ENCODE assay signal across 1 cellular context in the genomic region with DNA sequence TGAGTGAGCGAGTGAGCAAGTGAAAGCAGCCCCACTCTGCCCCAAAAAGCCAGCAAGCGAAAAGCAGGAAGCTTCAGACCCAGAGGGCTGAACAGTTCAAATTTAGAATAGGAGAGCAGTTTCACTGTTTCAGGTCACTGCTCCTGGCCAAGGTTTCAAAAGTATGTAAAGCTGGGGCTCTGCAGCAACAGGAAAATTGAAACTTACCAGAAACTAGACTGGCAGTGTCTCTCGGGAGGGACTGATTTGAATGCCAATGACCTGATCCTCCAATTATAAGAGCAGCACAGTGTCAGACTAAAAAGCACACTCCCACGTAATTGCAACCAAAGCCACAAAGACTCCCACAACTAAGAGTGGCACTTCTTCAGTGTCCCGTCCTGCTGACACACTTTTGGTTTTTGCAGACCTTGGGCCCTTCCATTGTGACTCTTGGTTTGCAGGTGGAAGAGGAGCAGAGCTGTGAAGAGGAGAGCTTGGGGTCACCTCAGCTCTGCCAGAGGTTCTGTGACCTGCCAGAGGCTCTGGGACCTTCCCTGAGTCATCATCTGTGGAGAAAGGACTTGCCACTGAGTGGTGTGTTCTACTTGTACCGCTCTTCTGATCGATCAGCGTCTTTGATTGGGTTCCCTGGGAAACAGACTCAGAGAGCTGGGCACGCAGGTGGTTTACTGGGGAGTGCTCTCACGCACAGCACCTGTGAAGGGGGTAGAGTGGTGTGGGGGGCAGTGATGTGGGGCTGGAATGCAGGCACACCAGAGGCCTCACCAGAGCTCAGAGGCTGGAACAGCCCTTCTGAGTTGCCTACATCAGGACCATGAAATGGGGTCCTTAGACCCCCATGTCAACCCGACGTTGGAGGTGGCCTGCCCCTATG.
TF ChIP-seq lines count a peak whose summit lies in the region.

No MANE protein-coding gene starts in this region.

TF ChIP-seq in GM12878, 131 proteins besides CTCF, POLR2A, EP300 and RAD21 (continued from another document and continues in another):
- TF ChIP-seq, protein P1, sequence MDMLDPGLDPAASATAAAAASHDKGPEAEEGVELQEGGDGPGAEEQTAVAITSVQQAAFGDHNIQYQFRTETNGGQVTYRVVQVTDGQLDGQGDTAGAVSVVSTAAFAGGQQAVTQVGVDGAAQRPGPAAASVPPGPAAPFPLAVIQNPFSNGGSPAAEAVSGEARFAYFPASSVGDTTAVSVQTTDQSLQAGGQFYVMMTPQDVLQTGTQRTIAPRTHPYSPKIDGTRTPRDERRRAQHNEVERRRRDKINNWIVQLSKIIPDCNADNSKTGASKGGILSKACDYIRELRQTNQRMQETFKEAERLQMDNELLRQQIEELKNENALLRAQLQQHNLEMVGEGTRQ (IDR thresholded peaks at IDR 0.05; ENCODE audit: borderline replicate concordance, low read depth, low read length) = no peak
- TF ChIP-seq RB1 (IDR thresholded peaks at IDR 0.05; ENCODE audit: borderline replicate concordance) (no peak), PAX8 (IDR thresholded peaks at IDR 0.05) (no peak), HSF1 (IDR thresholded peaks at IDR 0.05; ENCODE audit: low read depth, low read length) (no peak), BHLHE40 (IDR thresholded peaks at IDR 0.05; ENCODE audit: borderline replicate concordance in 1 of 2, low read depth in 2 of 2, low read length in 1 of 2) (peak; percentile 80 to 85), IRF4 (IDR thresholded peaks at IDR 0.05; ENCODE audit: low read depth, low read length) (peak; percentile 92), EGR1 (IDR thresholded peaks at IDR 0.05; ENCODE audit: borderline replicate concordance in 1 of 2, low read depth in 2 of 2, low read length in 2 of 2) (peak in 1 of 2 experiments; percentile 86; a peak in 2 of 3 replicates), MTA3 (IDR thresholded peaks at IDR 0.05; ENCODE audit: borderline replicate concordance, low read length) (peak; percentile 85), KDM1A (IDR thresholded peaks at IDR 0.05; ENCODE audit: borderline replicate concordance) (no peak), SMAD5 (IDR thresholded peaks at IDR 0.05; ENCODE audit: low read depth) (no peak), YY1 (IDR thresholded peaks at IDR 0.05; ENCODE audit: low read depth, low read length) (peak; percentile 38; the same call in 1 of the 2 replicates), EED (IDR thresholded peaks at IDR 0.05; ENCODE audit: low read depth) (peak; percentile 98), FOXK2 (IDR thresholded peaks at IDR 0.05) (peak; percentile 36), NFIC (IDR thresholded peaks at IDR 0.05; ENCODE audit: low read depth, low read length) (peak; percentile 92), MXI1 (IDR thresholded peaks at IDR 0.05; ENCODE audit: low read depth, low read length) (0 out of 2 replicates have a peak, but pooled peaks have one; percentile 68), REST (IDR thresholded peaks at IDR 0.05; ENCODE audit: low read depth, low read length) (no peak), HDGF (IDR thresholded peaks at IDR 0.05) (no peak), MEF2A (IDR thresholded peaks at IDR 0.05; ENCODE audit: insufficient read depth, low read depth, low read length) (peak; percentile 89), KLF5 (IDR thresholded peaks at IDR 0.05; ENCODE audit: partially characterized antibody) (no peak), POU2F2 (IDR thresholded peaks at IDR 0.05; ENCODE audit: borderline replicate concordance, low read depth, low read length) (peak; percentile 94), SREBF1 (IDR thresholded peaks at IDR 0.05; ENCODE audit: low read length) (peak; percentile 70), BACH1 (IDR thresholded peaks at IDR 0.05; ENCODE audit: borderline replicate concordance) (peak; percentile 24; the same call in 1 of the 2 replicates), BCL11A (IDR thresholded peaks at IDR 0.05; ENCODE audit: low read depth, low read length) (peak; percentile 92), NR2C1 (IDR thresholded peaks at IDR 0.05) (no peak), POLR2AphosphoS5 (IDR thresholded peaks at IDR 0.05; ENCODE audit: low read length) (peak; percentile 59; the same call in 1 of the 2 replicates), IKZF2 (IDR thresholded peaks at IDR 0.05) (peak; percentile 97 to 99), HDAC2 (IDR thresholded peaks at IDR 0.05) (no peak), WRNIP1 (IDR thresholded peaks at IDR 0.05; ENCODE audit: borderline replicate concordance, low read depth, low read length) (0 out of 2 replicates have a peak, but pooled peaks have one; percentile 45)
- TF ChIP-seq, protein P2, sequence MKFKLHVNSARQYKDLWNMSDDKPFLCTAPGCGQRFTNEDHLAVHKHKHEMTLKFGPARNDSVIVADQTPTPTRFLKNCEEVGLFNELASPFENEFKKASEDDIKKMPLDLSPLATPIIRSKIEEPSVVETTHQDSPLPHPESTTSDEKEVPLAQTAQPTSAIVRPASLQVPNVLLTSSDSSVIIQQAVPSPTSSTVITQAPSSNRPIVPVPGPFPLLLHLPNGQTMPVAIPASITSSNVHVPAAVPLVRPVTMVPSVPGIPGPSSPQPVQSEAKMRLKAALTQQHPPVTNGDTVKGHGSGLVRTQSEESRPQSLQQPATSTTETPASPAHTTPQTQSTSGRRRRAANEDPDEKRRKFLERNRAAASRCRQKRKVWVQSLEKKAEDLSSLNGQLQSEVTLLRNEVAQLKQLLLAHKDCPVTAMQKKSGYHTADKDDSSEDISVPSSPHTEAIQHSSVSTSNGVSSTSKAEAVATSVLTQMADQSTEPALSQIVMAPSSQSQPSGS (IDR thresholded peaks at IDR 0.05; ENCODE audit: low read length) = peak; percentile 79; the same call in 1 of the 2 replicates
- TF ChIP-seq, protein P3, sequence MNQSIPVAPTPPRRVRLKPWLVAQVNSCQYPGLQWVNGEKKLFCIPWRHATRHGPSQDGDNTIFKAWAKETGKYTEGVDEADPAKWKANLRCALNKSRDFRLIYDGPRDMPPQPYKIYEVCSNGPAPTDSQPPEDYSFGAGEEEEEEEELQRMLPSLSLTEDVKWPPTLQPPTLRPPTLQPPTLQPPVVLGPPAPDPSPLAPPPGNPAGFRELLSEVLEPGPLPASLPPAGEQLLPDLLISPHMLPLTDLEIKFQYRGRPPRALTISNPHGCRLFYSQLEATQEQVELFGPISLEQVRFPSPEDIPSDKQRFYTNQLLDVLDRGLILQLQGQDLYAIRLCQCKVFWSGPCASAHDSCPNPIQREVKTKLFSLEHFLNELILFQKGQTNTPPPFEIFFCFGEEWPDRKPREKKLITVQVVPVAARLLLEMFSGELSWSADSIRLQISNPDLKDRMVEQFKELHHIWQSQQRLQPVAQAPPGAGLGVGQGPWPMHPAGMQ (IDR thresholded peaks at IDR 0.05; ENCODE audit: borderline replicate concordance) = no peak
- TF ChIP-seq, protein P4, sequence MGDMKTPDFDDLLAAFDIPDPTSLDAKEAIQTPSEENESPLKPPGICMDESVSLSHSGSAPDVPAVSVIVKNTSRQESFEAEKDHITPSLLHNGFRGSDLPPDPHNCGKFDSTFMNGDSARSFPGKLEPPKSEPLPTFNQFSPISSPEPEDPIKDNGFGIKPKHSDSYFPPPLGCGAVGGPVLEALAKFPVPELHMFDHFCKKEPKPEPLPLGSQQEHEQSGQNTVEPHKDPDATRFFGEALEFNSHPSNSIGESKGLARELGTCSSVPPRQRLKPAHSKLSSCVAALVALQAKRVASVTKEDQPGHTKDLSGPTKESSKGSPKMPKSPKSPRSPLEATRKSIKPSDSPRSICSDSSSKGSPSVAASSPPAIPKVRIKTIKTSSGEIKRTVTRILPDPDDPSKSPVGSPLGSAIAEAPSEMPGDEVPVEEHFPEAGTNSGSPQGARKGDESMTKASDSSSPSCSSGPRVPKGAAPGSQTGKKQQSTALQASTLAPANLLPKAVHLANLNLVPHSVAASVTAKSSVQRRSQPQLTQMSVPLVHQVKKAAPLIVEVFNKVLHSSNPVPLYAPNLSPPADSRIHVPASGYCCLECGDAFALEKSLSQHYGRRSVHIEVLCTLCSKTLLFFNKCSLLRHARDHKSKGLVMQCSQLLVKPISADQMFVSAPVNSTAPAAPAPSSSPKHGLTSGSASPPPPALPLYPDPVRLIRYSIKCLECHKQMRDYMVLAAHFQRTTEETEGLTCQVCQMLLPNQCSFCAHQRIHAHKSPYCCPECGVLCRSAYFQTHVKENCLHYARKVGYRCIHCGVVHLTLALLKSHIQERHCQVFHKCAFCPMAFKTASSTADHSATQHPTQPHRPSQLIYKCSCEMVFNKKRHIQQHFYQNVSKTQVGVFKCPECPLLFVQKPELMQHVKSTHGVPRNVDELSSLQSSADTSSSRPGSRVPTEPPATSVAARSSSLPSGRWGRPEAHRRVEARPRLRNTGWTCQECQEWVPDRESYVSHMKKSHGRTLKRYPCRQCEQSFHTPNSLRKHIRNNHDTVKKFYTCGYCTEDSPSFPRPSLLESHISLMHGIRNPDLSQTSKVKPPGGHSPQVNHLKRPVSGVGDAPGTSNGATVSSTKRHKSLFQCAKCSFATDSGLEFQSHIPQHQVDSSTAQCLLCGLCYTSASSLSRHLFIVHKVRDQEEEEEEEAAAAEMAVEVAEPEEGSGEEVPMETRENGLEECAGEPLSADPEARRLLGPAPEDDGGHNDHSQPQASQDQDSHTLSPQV (IDR thresholded peaks at IDR 0.05) = no peak
- TF ChIP-seq, protein P5, sequence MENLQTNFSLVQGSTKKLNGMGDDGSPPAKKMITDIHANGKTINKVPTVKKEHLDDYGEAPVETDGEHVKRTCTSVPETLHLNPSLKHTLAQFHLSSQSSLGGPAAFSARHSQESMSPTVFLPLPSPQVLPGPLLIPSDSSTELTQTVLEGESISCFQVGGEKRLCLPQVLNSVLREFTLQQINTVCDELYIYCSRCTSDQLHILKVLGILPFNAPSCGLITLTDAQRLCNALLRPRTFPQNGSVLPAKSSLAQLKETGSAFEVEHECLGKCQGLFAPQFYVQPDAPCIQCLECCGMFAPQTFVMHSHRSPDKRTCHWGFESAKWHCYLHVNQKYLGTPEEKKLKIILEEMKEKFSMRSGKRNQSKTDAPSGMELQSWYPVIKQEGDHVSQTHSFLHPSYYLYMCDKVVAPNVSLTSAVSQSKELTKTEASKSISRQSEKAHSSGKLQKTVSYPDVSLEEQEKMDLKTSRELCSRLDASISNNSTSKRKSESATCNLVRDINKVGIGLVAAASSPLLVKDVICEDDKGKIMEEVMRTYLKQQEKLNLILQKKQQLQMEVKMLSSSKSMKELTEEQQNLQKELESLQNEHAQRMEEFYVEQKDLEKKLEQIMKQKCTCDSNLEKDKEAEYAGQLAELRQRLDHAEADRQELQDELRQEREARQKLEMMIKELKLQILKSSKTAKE (IDR thresholded peaks at IDR 0.05; ENCODE audit: low read depth, poor library complexity, severe bottlenecking) = peak; percentile 100
- TF ChIP-seq, protein P6, sequence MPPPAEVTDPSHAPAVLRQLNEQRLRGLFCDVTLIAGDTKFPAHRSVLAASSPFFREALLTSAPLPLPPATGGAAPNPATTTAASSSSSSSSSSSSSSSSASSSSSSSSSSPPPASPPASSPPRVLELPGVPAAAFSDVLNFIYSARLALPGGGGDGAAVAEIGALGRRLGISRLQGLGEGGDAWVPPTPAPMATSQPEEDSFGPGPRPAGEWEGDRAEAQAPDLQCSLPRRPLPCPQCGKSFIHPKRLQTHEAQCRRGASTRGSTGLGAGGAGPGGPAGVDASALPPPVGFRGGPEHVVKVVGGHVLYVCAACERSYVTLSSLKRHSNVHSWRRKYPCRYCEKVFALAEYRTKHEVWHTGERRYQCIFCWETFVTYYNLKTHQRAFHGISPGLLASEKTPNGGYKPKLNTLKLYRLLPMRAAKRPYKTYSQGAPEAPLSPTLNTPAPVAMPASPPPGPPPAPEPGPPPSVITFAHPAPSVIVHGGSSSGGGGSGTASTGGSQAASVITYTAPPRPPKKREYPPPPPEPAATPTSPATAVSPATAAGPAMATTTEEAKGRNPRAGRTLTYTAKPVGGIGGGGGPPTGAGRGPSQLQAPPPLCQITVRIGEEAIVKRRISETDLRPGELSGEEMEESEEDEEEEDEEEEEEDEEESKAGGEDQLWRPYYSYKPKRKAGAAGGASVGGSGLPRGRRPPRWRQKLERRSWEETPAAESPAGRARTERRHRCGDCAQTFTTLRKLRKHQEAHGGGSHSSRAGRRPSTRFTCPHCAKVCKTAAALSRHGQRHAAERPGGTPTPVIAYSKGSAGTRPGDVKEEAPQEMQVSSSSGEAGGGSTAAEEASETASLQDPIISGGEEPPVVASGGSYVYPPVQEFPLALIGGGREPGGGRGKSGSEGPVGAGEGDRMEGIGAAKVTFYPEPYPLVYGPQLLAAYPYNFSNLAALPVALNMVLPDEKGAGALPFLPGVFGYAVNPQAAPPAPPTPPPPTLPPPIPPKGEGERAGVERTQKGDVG (CRISPR knock-in tag; IDR thresholded peaks at IDR 0.05) = no peak
